In genomic region chr5:88785396-88786216, GRCh38 we compare ENCODE assay signal across 1 cellular context.
TF ChIP-seq lines count a peak whose summit lies in the region.

No MANE protein-coding gene starts in this region.

TF ChIP-seq in HEK293, 187 proteins besides CTCF, POLR2A, EP300 and RAD21 (continued from another document):
- no peak for TF ChIP-seq ZFP37 (tag by site-specific recombination; IDR thresholded peaks at IDR 0.05)
- no peak for TF ChIP-seq ZNF549 (tag by site-specific recombination; IDR thresholded peaks at IDR 0.05)
- no peak for TF ChIP-seq ZNF510 (tag by site-specific recombination; IDR thresholded peaks at IDR 0.05; ENCODE audit: insufficient replicate concordance)
- TF ChIP-seq ZNF214 (tag by site-specific recombination; IDR thresholded peaks at IDR 0.05; ENCODE audit: borderline replicate concordance): no peak
- TF ChIP-seq ZNF324 (tag by site-specific recombination; IDR thresholded peaks at IDR 0.05): no peak
- TF ChIP-seq ZNF423 (tag by site-specific recombination; IDR thresholded peaks at IDR 0.05): no peak
- no peak; the same call in 1 of the 2 replicates for TF ChIP-seq TRIM28 (IDR thresholded peaks at IDR 0.05; ENCODE audit: borderline replicate concordance, low read length)
- no peak for TF ChIP-seq ZNF548 (tag by site-specific recombination; IDR thresholded peaks at IDR 0.05)
- TF ChIP-seq ZBTB1 (tag by site-specific recombination; IDR thresholded peaks at IDR 0.05): 0 out of 2 replicates have a peak, but pooled peaks have one; percentile 1
- TF ChIP-seq ZNF777 (tag by site-specific recombination; IDR thresholded peaks at IDR 0.05; ENCODE audit: borderline replicate concordance): no peak
- no peak; the same call in 1 of the 2 replicates for TF ChIP-seq ZNF558 (tag by site-specific recombination; IDR thresholded peaks at IDR 0.05)
- TF ChIP-seq ZNF133 (tag by site-specific recombination; IDR thresholded peaks at IDR 0.05): no peak
- no peak for TF ChIP-seq ZNF529 (tag by site-specific recombination; IDR thresholded peaks at IDR 0.05; ENCODE audit: insufficient replicate concordance)
- no peak for TF ChIP-seq ZNF354C (tag by site-specific recombination; IDR thresholded peaks at IDR 0.05; ENCODE audit: borderline replicate concordance, low read depth)
- TF ChIP-seq ATF2 (tag by site-specific recombination; IDR thresholded peaks at IDR 0.05; ENCODE audit: low read depth): no peak
- TF ChIP-seq ZNF221 (tag by site-specific recombination; IDR thresholded peaks at IDR 0.05; ENCODE audit: borderline replicate concordance): no peak
- no peak for TF ChIP-seq ZBTB6 (tag by site-specific recombination; IDR thresholded peaks at IDR 0.05)
- no peak for TF ChIP-seq HOXA7 (CRISPR knock-in tag; IDR thresholded peaks at IDR 0.05; ENCODE audit: borderline replicate concordance)
- TF ChIP-seq ZNF211 (tag by site-specific recombination; IDR thresholded peaks at IDR 0.05; ENCODE audit: low read depth): no peak
- no peak for TF ChIP-seq ZNF280C (tag by site-specific recombination; IDR thresholded peaks at IDR 0.05)
- TF ChIP-seq KLF17 (tag by site-specific recombination; IDR thresholded peaks at IDR 0.05): no peak
- no peak for TF ChIP-seq ZSCAN16 (tag by site-specific recombination; IDR thresholded peaks at IDR 0.05)
- TF ChIP-seq ZNF660 (tag by site-specific recombination; IDR thresholded peaks at IDR 0.05): peak; percentile 48; the same call in 1 of the 2 replicates
- TF ChIP-seq ZNF202 (tag by site-specific recombination; IDR thresholded peaks at IDR 0.05; ENCODE audit: borderline replicate concordance): no peak
- peak; percentile 65 for TF ChIP-seq ZNF366 (tag by site-specific recombination; conservative IDR thresholded peaks at IDR 0.05)
- TF ChIP-seq ZNF830 (tag by site-specific recombination; IDR thresholded peaks at IDR 0.05; ENCODE audit: low read depth): no peak
- no peak for TF ChIP-seq ZBTB44 (tag by site-specific recombination; IDR thresholded peaks at IDR 0.05)
- no peak for TF ChIP-seq ZNF48 (tag by site-specific recombination; IDR thresholded peaks at IDR 0.05)
- TF ChIP-seq ZNF501 (tag by site-specific recombination; IDR thresholded peaks at IDR 0.05): no peak
- 0 out of 2 replicates have a peak, but pooled peaks have one; percentile 12 for TF ChIP-seq OVOL3 (tag by site-specific recombination; IDR thresholded peaks at IDR 0.05)
- no peak; the same call in 1 of the 2 replicates for TF ChIP-seq ZNF692 (tag by site-specific recombination; IDR thresholded peaks at IDR 0.05)
- TF ChIP-seq ZNF155 (tag by site-specific recombination; IDR thresholded peaks at IDR 0.05): no peak
- no peak for TF ChIP-seq REPIN1 (tag by site-specific recombination; IDR thresholded peaks at IDR 0.05; ENCODE audit: low read depth)
- no peak for TF ChIP-seq ZNF138 (tag by site-specific recombination; IDR thresholded peaks at IDR 0.05; ENCODE audit: borderline replicate concordance)
- no peak for TF ChIP-seq ZNF791 (tag by site-specific recombination; IDR thresholded peaks at IDR 0.05)
- TF ChIP-seq ZSCAN30 (tag by site-specific recombination; IDR thresholded peaks at IDR 0.05): no peak
- no peak for TF ChIP-seq YY1 (tag by site-specific recombination; IDR thresholded peaks at IDR 0.05)
- no peak for TF ChIP-seq KLF16 (tag by site-specific recombination; IDR thresholded peaks at IDR 0.05)
- no peak for TF ChIP-seq SETDB1 (IDR thresholded peaks at IDR 0.05; ENCODE audit: insufficient read length, low read length)
- no peak for TF ChIP-seq ZNF768 (tag by site-specific recombination; IDR thresholded peaks at IDR 0.05)
- no peak; the same call in 1 of the 2 replicates for TF ChIP-seq PATZ1 (tag by site-specific recombination; IDR thresholded peaks at IDR 0.05)
- TF ChIP-seq OSR2 (tag by site-specific recombination; IDR thresholded peaks at IDR 0.05): no peak; the same call in 1 of the 2 replicates
- TF ChIP-seq ZNF621 (tag by site-specific recombination; IDR thresholded peaks at IDR 0.05): no peak
- no peak for TF ChIP-seq ZNF623 (tag by site-specific recombination; IDR thresholded peaks at IDR 0.05)
- TF ChIP-seq ZNF624 (tag by site-specific recombination; IDR thresholded peaks at IDR 0.05): no peak
- no peak for TF ChIP-seq ZNF580 (tag by site-specific recombination; IDR thresholded peaks at IDR 0.05)
